Comparison of ENCODE assay signal across 1 cellular context in the genomic region with DNA sequence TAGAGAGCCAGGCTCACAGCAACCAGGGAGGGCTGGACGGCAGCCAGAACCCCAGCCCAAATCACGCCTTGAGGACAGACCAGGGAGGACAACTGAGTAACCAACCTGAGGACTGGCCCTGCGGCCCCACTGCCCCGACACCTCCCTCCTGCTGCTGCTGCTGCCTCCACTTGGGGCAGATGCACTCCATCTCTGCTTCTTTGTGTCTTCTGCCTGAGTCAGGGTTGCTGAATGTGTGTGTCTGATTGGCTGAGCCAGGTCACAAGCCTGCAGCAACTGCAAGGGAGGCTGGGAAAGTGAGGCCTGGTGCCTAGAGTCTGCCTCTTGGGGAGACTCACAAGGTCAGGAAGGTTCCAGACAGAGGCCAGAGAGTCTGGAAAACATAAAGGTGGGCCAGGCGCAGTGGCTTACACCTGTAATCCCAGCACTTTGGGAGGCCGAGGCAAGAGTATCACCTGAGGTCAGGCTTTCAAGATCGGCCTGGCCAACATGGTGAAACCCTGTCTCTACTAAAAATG.
TF ChIP-seq lines count a peak whose summit lies in the region.

No MANE protein-coding gene starts in this region.

TF ChIP-seq in K562, 482 proteins besides CTCF, POLR2A, EP300 and RAD21 (continued from another document and continues in another):
- TF ChIP-seq FOXK2 (conservative IDR thresholded peaks at IDR 0.05 in 1 of 2, IDR thresholded peaks at IDR 0.05 in 1 of 2; ENCODE audit: low read depth in 2 of 2) (no peak), ZC3H11A (IDR thresholded peaks at IDR 0.05; ENCODE audit: low read depth, low read length) (no peak), RAD51 (IDR thresholded peaks at IDR 0.05; ENCODE audit: borderline replicate concordance, low read depth) (peak; percentile 77; the same call in 1 of the 2 replicates), HDAC1 (IDR thresholded peaks at IDR 0.05) (no peak), ZNF584 (CRISPR knock-in tag; IDR thresholded peaks at IDR 0.05; ENCODE audit: low read depth) (no peak), GABPB2 (CRISPR knock-in tag; conservative IDR thresholded peaks at IDR 0.05) (no peak), CREM (IDR thresholded peaks at IDR 0.05; ENCODE audit: low read depth) (0 out of 2 replicates have a peak, but pooled peaks have one; percentile 18), ZNF668 (CRISPR knock-in tag; IDR thresholded peaks at IDR 0.05) (no peak), MAFG (tag; conservative IDR thresholded peaks at IDR 0.05) (no peak), MEF2D (tag; conservative IDR thresholded peaks at IDR 0.05; ENCODE audit: low read depth) (no peak), NFIC (IDR thresholded peaks at IDR 0.05) (peak; percentile 47), CBFA2T2 (conservative IDR thresholded peaks at IDR 0.05) (0 out of 2 replicates have a peak, but pooled peaks have one; percentile 16), ZNF830 (CRISPR knock-in tag; IDR thresholded peaks at IDR 0.05) (no peak), LEF1 (IDR thresholded peaks at IDR 0.05) (no peak), KHSRP (IDR thresholded peaks at IDR 0.05) (no peak), MECOM (CRISPR knock-in tag; IDR thresholded peaks at IDR 0.05) (no peak), ILK (tag; IDR thresholded peaks at IDR 0.05; ENCODE audit: borderline replicate concordance, low read depth) (no peak), TARDBP (IDR thresholded peaks at IDR 0.05) (no peak), NFE2L1 (tag; IDR thresholded peaks at IDR 0.05; ENCODE audit: borderline replicate concordance, low read depth) (no peak), ARHGAP35 (IDR thresholded peaks at IDR 0.05; ENCODE audit: partially characterized antibody) (no peak), ZNF77 (CRISPR knock-in tag; IDR thresholded peaks at IDR 0.05) (no peak), NRF1 (conservative IDR thresholded peaks at IDR 0.05 in 1 of 2, IDR thresholded peaks at IDR 0.05 in 1 of 2) (0 out of 4 replicates have a peak, but pooled peaks of 1 of the 2 experiments have one; percentile 14), PHB (CRISPR knock-in tag; IDR thresholded peaks at IDR 0.05) (no peak), C11orf30 (IDR thresholded peaks at IDR 0.05; ENCODE audit: low read depth) (peak; percentile 30), NFXL1 (CRISPR knock-in tag; IDR thresholded peaks at IDR 0.05) (no peak), MTA2 (IDR thresholded peaks at IDR 0.05; ENCODE audit: low read depth) (no peak), ASH1L (IDR thresholded peaks at IDR 0.05; ENCODE audit: borderline replicate concordance, low read depth, partially characterized antibody) (no peak)
- TF ChIP-seq, protein P1, sequence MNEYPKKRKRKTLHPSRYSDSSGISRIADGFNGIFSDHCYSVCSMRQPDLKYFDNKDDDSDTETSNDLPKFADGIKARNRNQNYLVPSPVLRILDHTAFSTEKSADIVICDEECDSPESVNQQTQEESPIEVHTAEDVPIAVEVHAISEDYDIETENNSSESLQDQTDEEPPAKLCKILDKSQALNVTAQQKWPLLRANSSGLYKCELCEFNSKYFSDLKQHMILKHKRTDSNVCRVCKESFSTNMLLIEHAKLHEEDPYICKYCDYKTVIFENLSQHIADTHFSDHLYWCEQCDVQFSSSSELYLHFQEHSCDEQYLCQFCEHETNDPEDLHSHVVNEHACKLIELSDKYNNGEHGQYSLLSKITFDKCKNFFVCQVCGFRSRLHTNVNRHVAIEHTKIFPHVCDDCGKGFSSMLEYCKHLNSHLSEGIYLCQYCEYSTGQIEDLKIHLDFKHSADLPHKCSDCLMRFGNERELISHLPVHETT (CRISPR knock-in tag; conservative IDR thresholded peaks at IDR 0.05 in 1 of 2, IDR thresholded peaks at IDR 0.05 in 1 of 2), result no peak
- TF ChIP-seq, protein P2, sequence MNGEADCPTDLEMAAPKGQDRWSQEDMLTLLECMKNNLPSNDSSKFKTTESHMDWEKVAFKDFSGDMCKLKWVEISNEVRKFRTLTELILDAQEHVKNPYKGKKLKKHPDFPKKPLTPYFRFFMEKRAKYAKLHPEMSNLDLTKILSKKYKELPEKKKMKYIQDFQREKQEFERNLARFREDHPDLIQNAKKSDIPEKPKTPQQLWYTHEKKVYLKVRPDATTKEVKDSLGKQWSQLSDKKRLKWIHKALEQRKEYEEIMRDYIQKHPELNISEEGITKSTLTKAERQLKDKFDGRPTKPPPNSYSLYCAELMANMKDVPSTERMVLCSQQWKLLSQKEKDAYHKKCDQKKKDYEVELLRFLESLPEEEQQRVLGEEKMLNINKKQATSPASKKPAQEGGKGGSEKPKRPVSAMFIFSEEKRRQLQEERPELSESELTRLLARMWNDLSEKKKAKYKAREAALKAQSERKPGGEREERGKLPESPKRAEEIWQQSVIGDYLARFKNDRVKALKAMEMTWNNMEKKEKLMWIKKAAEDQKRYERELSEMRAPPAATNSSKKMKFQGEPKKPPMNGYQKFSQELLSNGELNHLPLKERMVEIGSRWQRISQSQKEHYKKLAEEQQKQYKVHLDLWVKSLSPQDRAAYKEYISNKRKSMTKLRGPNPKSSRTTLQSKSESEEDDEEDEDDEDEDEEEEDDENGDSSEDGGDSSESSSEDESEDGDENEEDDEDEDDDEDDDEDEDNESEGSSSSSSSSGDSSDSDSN (IDR thresholded peaks at IDR 0.05; ENCODE audit: borderline replicate concordance in 1 of 2, low read depth in 2 of 2, low read length in 2 of 2), result no peak
- TF ChIP-seq, protein P3, sequence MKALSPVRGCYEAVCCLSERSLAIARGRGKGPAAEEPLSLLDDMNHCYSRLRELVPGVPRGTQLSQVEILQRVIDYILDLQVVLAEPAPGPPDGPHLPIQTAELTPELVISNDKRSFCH (CRISPR knock-in tag; IDR thresholded peaks at IDR 0.05), result no peak
- TF ChIP-seq, protein P3 (tag; IDR thresholded peaks at IDR 0.05), result no peak
- TF ChIP-seq, protein P4, sequence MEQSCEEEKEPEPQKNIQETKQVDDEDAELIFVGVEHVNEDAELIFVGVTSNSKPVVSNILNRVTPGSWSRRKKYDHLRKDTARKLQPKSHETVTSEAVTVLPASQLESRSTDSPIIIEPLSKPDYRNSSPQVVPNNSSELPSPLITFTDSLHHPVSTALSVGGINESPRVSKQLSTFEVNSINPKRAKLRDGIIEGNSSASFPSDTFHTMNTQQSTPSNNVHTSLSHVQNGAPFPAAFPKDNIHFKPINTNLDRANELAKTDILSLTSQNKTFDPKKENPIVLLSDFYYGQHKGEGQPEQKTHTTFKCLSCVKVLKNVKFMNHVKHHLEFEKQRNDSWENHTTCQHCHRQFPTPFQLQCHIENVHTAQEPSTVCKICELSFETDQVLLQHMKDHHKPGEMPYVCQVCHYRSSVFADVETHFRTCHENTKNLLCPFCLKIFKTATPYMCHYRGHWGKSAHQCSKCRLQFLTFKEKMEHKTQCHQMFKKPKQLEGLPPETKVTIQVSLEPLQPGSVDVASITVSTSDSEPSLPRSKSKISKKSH (CRISPR knock-in tag; IDR thresholded peaks at IDR 0.05), result no peak
- TF ChIP-seq, protein P5, sequence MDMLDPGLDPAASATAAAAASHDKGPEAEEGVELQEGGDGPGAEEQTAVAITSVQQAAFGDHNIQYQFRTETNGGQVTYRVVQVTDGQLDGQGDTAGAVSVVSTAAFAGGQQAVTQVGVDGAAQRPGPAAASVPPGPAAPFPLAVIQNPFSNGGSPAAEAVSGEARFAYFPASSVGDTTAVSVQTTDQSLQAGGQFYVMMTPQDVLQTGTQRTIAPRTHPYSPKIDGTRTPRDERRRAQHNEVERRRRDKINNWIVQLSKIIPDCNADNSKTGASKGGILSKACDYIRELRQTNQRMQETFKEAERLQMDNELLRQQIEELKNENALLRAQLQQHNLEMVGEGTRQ (CRISPR knock-in tag; IDR thresholded peaks at IDR 0.05), result peak; percentile 95
- TF ChIP-seq, protein P6, sequence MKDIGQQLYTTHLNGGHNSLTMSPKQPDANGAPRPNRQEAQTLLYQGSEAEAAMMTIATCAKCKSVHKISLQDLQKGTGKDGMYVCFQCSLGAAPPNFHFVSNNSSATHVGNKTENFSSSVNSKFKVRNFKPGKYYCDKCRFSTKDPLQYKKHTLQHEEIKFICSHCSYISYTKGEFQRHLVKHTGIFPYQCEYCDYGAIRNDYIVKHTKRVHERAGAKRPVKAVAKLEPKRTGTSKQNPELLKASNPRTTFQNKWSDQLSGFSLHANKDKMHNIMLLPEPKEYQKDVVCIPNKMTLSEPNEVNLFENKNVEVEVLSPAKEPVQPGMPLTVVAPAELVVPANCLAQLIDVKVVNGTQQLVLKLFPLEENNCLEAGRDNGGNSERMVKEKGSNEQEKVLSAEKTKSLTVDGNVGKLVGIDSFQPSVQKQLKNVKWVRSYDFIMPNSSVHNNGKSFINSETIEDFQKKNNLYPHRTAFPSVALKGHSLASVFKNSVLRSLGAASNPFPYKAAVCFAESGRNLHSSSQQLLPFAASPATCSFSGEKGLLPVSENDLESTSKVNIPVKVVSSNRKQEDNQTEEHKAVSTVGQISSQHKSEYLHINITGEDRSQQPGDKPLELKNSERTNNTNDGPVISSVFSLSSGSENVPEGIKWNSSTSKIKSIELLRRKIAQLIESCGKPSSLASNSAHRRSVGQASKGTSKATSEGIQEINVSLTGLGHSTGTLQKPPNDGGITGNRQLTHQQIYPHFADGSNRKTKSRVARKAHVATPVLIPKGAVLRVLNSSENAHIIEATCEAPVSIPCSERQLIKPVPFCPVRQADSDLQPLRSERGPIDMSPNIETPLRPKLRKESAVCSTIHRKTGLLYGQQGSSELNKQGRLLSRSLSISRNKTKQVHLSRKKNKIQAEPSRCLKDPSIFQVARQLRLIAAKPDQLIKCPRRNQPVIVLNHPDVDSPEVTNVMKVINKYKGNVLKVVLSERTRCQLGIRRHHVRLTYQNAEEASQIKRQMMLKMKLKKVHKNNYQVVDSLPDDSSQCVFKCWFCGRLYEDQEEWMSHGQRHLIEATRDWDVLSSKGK (CRISPR knock-in tag; IDR thresholded peaks at IDR 0.05), result no peak
- TF ChIP-seq, protein P7, sequence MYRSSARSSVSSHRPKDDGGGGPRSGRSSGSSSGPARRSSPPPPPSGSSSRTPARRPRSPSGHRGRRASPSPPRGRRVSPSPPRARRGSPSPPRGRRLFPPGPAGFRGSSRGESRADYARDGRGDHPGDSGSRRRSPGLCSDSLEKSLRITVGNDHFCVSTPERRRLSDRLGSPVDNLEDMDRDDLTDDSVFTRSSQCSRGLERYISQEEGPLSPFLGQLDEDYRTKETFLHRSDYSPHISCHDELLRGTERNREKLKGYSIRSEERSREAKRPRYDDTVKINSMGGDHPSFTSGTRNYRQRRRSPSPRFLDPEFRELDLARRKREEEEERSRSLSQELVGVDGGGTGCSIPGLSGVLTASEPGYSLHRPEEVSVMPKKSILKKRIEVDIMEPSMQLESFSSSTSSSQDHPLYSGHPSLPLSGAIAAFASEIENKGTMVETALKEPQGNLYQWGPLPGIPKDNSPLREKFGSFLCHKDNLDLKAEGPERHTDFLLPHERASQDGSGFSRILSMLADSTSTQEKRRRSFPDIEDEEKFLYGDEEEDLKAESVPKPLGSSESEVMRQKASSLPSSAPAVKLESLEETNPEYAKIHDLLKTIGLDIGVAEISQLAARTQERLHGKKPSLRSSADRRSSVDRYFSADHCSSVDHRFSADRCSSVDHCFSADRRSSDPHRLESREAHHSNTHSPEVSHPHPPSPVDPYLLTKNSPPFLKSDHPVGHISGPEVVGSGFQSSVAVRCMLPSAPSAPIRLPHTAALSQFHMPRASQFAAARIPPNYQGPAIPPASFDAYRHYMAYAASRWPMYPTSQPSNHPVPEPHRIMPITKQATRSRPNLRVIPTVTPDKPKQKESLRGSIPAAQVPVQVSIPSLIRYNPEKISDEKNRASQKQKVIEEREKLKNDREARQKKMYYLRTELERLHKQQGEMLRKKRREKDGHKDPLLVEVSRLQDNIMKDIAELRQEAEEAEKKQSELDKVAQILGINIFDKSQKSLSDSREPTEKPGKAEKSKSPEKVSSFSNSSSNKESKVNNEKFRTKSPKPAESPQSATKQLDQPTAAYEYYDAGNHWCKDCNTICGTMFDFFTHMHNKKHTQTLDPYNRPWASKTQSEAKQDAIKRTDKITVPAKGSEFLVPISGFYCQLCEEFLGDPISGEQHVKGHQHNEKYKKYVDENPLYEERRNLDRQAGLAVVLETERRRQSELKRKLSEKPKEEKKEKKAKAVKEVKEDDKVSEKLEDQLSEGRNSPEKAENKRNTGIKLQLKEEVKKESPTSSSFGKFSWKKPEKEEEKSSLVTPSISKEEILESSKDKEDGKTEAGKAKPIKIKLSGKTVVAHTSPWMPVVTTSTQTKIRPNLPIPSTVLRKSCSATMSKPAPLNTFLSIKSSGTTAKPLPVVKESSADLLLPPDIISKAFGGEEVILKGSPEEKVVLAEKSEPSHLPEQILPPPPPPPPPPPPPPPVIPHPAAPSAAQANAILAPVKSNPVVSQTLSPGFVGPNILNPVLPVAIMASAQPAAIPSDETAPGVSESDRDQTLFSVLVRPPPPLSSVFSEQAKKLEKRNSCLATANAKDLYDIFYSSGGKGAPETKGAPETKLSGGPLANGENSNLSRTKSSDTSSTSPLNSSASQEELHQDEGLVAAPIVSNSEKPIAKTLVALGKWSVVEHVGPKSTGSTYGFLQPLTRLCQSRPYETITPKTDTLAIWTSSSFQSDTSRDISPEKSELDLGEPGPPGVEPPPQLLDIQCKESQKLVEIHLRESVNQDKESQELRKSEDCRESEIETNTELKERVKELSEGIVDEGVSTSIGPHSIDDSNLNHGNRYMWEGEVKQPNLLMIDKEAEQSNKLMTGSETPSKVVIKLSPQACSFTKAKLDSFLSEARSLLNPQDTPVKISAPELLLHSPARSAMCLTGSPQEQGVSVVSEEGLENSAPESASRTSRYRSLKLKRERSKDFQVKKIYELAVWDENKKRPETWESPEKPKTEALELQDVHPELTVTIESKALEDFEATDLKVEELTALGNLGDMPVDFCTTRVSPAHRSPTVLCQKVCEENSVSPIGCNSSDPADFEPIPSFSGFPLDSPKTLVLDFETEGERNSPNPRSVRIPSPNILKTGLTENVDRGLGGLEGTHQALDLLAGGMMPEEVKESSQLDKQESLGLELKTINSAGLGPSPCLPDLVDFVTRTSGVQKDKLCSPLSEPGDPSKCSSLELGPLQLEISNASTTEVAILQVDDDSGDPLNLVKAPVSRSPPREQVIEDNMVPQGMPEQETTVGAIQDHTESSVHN (IDR thresholded peaks at IDR 0.05; ENCODE audit: borderline replicate concordance in 1 of 2, low read depth in 1 of 2), result no peak
- TF ChIP-seq, protein P8, sequence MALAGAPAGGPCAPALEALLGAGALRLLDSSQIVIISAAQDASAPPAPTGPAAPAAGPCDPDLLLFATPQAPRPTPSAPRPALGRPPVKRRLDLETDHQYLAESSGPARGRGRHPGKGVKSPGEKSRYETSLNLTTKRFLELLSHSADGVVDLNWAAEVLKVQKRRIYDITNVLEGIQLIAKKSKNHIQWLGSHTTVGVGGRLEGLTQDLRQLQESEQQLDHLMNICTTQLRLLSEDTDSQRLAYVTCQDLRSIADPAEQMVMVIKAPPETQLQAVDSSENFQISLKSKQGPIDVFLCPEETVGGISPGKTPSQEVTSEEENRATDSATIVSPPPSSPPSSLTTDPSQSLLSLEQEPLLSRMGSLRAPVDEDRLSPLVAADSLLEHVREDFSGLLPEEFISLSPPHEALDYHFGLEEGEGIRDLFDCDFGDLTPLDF (CRISPR knock-in tag; IDR thresholded peaks at IDR 0.05), result no peak
- TF ChIP-seq, protein P9, sequence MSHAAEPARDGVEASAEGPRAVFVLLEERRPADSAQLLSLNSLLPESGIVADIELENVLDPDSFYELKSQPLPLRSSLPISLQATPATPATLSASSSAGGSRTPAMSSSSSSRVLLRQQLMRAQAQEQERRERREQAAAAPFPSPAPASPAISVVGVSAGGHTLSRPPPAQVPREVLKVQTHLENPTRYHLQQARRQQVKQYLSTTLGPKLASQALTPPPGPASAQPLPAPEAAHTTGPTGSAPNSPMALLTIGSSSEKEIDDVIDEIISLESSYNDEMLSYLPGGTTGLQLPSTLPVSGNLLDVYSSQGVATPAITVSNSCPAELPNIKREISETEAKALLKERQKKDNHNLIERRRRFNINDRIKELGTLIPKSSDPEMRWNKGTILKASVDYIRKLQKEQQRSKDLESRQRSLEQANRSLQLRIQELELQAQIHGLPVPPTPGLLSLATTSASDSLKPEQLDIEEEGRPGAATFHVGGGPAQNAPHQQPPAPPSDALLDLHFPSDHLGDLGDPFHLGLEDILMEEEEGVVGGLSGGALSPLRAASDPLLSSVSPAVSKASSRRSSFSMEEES (CRISPR knock-in tag; IDR thresholded peaks at IDR 0.05), result no peak
